8 cellular contexts compared by ENCODE assay signal in genomic region chr15:74461847-74462511, GRCh38. TPM values are rescaled to one million over a fixed set of nuclear protein-coding genes. Genes with fewer than 3 reads are reported as not detected.
DNase-seq lines count a peak whose midpoint lies in the region; ATAC-seq, FAIRE-seq and TF ChIP-seq lines count a peak whose summit lies in the region.

No MANE protein-coding gene starts in this region.

- H3K9me3 ChIP-seq in mesodermal cell (ENCODE audit: control insufficient read depth, low read length) = peaks cover 4% of the 10 kb centered on the region

- H3K4me3 ChIP-seq in AG10803 (ENCODE audit: low read length) (peak overlapping the region; percentile 97), mesodermal cell (ENCODE audit: extremely low read depth, insufficient read depth, low read length, poor library complexity, severe bottlenecking) (peak overlapping the region; percentile 69)

- H3K27ac ChIP-seq in mesodermal cell (ENCODE audit: low read depth, low read length, severe bottlenecking) (peak overlapping the region; percentile 88), substantia nigra (ENCODE audit: low read depth, low read length, poor library complexity, severe bottlenecking) (no peak overlapping the region)

- peaks cover 26% of the 10 kb centered on the region for H3K36me3 ChIP-seq in mesodermal cell (ENCODE audit: control insufficient read depth, insufficient read depth, low read length)

- no peak for TF ChIP-seq CTCF in AG10803 (conservative IDR thresholded peaks at IDR 0.05; ENCODE audit: low read length)

- no peak for DNase-seq in AG10803 (ENCODE audit: low read depth)
- peak; percentile 29 for DNase-seq in HTR-8/SVneo (ENCODE audit: insufficient read length, low spot score)
- peak; percentile 16 for DNase-seq in astrocyte of the hippocampus (ENCODE audit: low read depth, low spot score)
- no peak for DNase-seq in substantia nigra (lab: John Stamatoyannopoulos, UW)

- 35 to 38% methylated on average over 4 of the region's 8 CpGs for WGBS in mesodermal cell (ENCODE audit: insufficient coverage in 2 of 2), 2 experiments

- ATAC-seq in HG03457 (IDR thresholded peaks at IDR 0.05; ENCODE audit: unreplicated experiment) (no peak), GM21423 (IDR thresholded peaks at IDR 0.05; ENCODE audit: unreplicated experiment) (no peak), HG02623 (IDR thresholded peaks at IDR 0.05; ENCODE audit: unreplicated experiment) (no peak)

- FAIRE-seq in HTR-8/SVneo (lab: Jason Lieb, UNC) = no peak

- H3K4me1 ChIP-seq in mesodermal cell (ENCODE audit: control insufficient read depth, insufficient read depth, low read length, poor library complexity, severe bottlenecking) = peaks cover 7% of the 10 kb centered on the region

RNA-seq across cellular contexts. Expression of gene UBL7, which starts 1.0 kb away (rescaled TPM):
- 71.6 TPM for polyA plus RNA-seq in mesodermal cell (2013, experiment 1 of 2)
- 57.7 TPM for polyA plus RNA-seq in mesodermal cell (2013, experiment 2 of 2)

RNA-seq across cellular contexts. Expression of gene SEMA7A, which starts 28.2 kb away (rescaled TPM):
- 15.7 TPM for polyA plus RNA-seq in mesodermal cell (2013, experiment 1 of 2)
- polyA plus RNA-seq in mesodermal cell (2013, experiment 2 of 2) = 13.1 TPM

Comparison
In these comparisons a context has a peak if more than half of its experiments do, and no peak if none do; other contexts are left out.
1. DNase-seq: peak in HTR-8/SVneo (single experiment) and astrocyte of the hippocampus (single experiment); none in AG10803 (single experiment) and substantia nigra (0 of 49).